ENCODE assay signal across 24 cellular contexts in the genomic region with DNA sequence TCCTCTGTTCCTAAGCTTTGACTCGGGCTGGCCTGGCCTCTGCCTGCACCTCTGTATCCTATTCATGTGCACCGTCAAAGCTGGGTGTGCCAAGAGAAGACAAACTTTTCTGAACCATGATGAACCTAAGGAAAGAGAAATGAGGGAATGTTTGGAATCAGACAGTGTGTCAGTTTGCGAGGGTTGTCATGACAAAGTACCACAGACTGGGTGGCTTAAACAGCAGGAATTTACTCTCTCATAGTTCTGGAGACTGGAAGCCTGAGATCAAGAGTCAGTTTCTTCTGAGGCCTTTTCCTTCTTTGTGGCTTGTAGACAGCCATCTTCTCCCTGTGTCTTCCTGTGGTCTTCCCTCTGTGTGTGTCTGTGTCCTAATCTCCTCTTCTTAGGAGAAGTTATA.
"Had no signal": no experiment of that assay in that cellular context is flagged by ENCODE, and none has a peak within 500 bp of the region (broad histone marks: within the 10 kb centered on the region; RNA-seq: fewer than 3 reads in every experiment).

No MANE protein-coding gene starts in this region.

- H3K9me3 ChIP-seq: adrenal gland, mucosa of descending colon, thoracic aorta, vagina had no signal

- ATAC-seq: activated naive CD4-positive, alpha-beta T cell treated with anti-CD3 and anti-CD28 coated beads, Interleukin-2, amount 50 U/mL, for 72 hours; activated T-helper 17 cell treated with anti-CD3 and anti-CD28 coated beads, Interleukin-2, amount 50 U/mL, for 72 hours; left ventricle myocardium superior; mucosa of descending colon; sciatic nerve had no signal

- H3K4me3 Mint-ChIP-seq: activated T-cell treated with anti-CD3 and anti-CD28 coated beads, Interleukin-2, amount 50 U/mL, for 24 hours; activated T-helper 17 cell treated with anti-CD3 and anti-CD28 coated beads, Interleukin-2, amount 50 U/mL, for 72 hours; memory B cell; neural crest cell; type B pancreatic cell had no signal

- H3K27me3 ChIP-seq: adrenal gland, hepatocyte, vagina had no signal

- H3K79me2 ChIP-seq: hepatocyte had no signal

- H2AFZ ChIP-seq: hepatocyte had no signal

- H3K27me3 Mint-ChIP-seq: activated T-cell treated with anti-CD3 and anti-CD28 coated beads, Interleukin-2, amount 50 U/mL, for 24 hours; activated T-helper 17 cell treated with anti-CD3 and anti-CD28 coated beads, Interleukin-2, amount 50 U/mL, for 72 hours; memory B cell; naive B cell; type B pancreatic cell had no signal

- H3K4me1 ChIP-seq: adrenal gland, vagina had no signal

- H3K4me2 ChIP-seq: hepatocyte, smooth muscle cell had no signal

- H3K4me1 Mint-ChIP-seq: activated T-helper 17 cell treated with anti-CD3 and anti-CD28 coated beads, Interleukin-2, amount 50 U/mL, for 72 hours; memory B cell; naive B cell had no signal

- H3K9me3 Mint-ChIP-seq: activated naive CD4-positive, alpha-beta T cell treated with anti-CD3 and anti-CD28 coated beads, Interleukin-2, amount 50 U/mL, for 72 hours; activated T-cell treated with anti-CD3 and anti-CD28 coated beads, Interleukin-2, amount 50 U/mL, for 24 hours; activated T-helper 17 cell treated with anti-CD3 and anti-CD28 coated beads, Interleukin-2, amount 50 U/mL, for 72 hours; type B pancreatic cell had no signal

- H3K27ac Mint-ChIP-seq: activated naive CD4-positive, alpha-beta T cell treated with anti-CD3 and anti-CD28 coated beads, Interleukin-2, amount 50 U/mL, for 72 hours; activated T-cell treated with anti-CD3 and anti-CD28 coated beads, Interleukin-2, amount 50 U/mL, for 24 hours; activated T-helper 17 cell treated with anti-CD3 and anti-CD28 coated beads, Interleukin-2, amount 50 U/mL, for 72 hours; memory B cell; type B pancreatic cell had no signal

- H3K27ac ChIP-seq: adrenal gland, hepatocyte, thoracic aorta, vagina had no signal

- H3K4me3 ChIP-seq: adrenal gland, hepatocyte, mucosa of descending colon, smooth muscle cell, thoracic aorta, vagina had no signal

- DNase-seq: activated CD8-positive, alpha-beta memory T cell treated with anti-CD3 and anti-CD28 coated beads for 24 hours; activated CD8-positive, alpha-beta memory T cell treated with anti-CD3 and anti-CD28 coated beads, Interleukin-2, amount 50 U/mL, for 4 hours; activated T-cell treated with anti-CD3 and anti-CD28 coated beads, Interleukin-2, amount 50 U/mL, for 24 hours; adrenal gland; cerebellar nuclear complex; foreskin fibroblast; left ventricle myocardium superior; mucosa of descending colon; naive B cell; stimulated activated CD4-positive, alpha-beta T cell treated with anti-CD3 and anti-CD28 coated beads, Interleukin-2, amount 100 ng/mL, for 48 hours; stimulated activated CD8-positive, alpha-beta memory T cell treated with anti-CD3 and anti-CD28 coated beads, Interleukin-4, amount 100 ng/mL, for 48 hours; stimulated activated naive CD4-positive, alpha-beta T cell; T-helper 1 cell; T-helper 9 cell had no signal
